Comparison of ENCODE assay signal across 8 cellular contexts in genomic region chr22:40856513-40857308, GRCh38.
DNase-seq lines count a peak whose midpoint lies in the region; ATAC-seq and FAIRE-seq lines count a peak whose summit lies in the region.

ST13 (minus strand) TSS chr22:40856639; CDS start chr22:40856540, 99 bp downstream.
XPNPEP3 (plus strand) TSS chr22:40857148; CDS start chr22:40857182, 34 bp downstream.

- H3K27ac ChIP-seq in BLaER1, result peak within 1 kb of the TSS; percentile 97

- ATAC-seq in HG03460 (IDR thresholded peaks at IDR 0.05; ENCODE audit: unreplicated experiment), result peak; percentile 91

- DNase-seq in GM19240 (ENCODE audit: insufficient read length, low spot score), result peak; percentile 46
- peak; percentile 91 to 96 for DNase-seq in NCI-H526 (lab: John Stamatoyannopoulos, UW)
- DNase-seq in activated CD4-positive, alpha-beta T cell treated with anti-CD3 and anti-CD28 coated beads for 48 hours, result peak; percentile 98
- DNase-seq in kidney tubule cell (ENCODE audit: low spot score), result peak; percentile 96
- peak; percentile 92 to 97 (median 96) for DNase-seq in stimulated activated CD4-positive, alpha-beta T cell treated with anti-CD3 and anti-CD28 coated beads, Interleukin-1b, Interleukin-23, amount 100 ng/mL, for 24 hours (ENCODE audit: low read depth in 4 of 4, low spot score in 1 of 4)

- peak within 1 kb of the TSS; percentile 94 for H3K9ac ChIP-seq in BLaER1

- H3K4me2 ChIP-seq in BLaER1, result peak within 1 kb of the TSS; percentile 91

- H3K27me3 ChIP-seq in BLaER1, result no peaks in the 10 kb centered on the region

- peaks cover 18% of the 10 kb centered on the region for H3K36me3 ChIP-seq in BLaER1

- H4K20me1 ChIP-seq in BLaER1, result peaks cover 51% of the 10 kb centered on the region

- no peaks in the 10 kb centered on the region for H3K9me3 ChIP-seq in BLaER1

- peak within 1 kb of the TSS; percentile 84 for H3K4me3 ChIP-seq in BLaER1

- peak; percentile 65 for FAIRE-seq in colon (lab: Jason Lieb, UNC)

- H3K4me1 ChIP-seq in BLaER1, result peaks cover 48% of the 10 kb centered on the region

Comparison
In these comparisons a context has a peak if more than half of its experiments do, and no peak if none do; other contexts are left out.
1. Peak in every context shown above with its lines: DNase-seq, ATAC-seq, H3K4me3 ChIP-seq and H3K27ac ChIP-seq.
2. DNase-seq: peak in every context shown above with its lines; median percentile 98 in activated CD4-positive, alpha-beta T cell treated with anti-CD3 and anti-CD28 coated beads for 48 hours; 96 in kidney tubule cell; 96 in stimulated activated CD4-positive, alpha-beta T cell treated with anti-CD3 and anti-CD28 coated beads, Interleukin-1b, Interleukin-23, amount 100 ng/mL, for 24 hours; 94 in NCI-H526; 46 in GM19240.